ENCODE assay signal across 1 cellular context in the genomic region with DNA sequence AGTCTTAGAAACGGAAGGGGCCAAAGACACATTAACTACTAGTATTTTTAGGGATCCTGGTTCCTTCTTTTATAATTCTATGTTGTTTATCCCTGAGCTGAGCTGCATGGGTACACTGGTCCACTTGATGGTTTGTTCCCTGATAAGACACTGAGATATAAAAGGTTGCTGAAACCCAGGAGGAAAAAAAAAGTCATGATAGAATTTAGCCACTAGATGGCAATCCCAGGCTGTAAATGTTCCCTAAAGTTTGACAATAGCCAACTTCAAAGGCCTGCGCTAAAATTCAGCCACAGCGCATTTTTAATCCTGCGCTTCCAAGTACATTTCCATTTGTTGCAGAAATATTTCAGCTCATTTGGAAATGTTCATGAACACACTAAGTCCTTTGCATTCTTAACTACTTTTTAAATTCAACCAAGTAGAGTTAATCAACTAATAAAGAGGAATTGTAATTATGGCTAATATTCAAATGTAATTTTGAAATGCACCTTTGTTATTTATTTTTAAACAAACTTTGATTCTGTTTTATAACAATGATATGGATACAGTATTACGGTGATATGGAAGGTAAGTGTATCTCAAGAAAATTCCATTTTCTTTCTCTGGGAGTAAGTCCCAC.
TF ChIP-seq lines count a peak whose summit lies in the region.

No MANE protein-coding gene starts in this region.

TF ChIP-seq in GM23338, 12 proteins besides CTCF, POLR2A, EP300 and RAD21 (continued from another document):
- TF ChIP-seq, protein P1, sequence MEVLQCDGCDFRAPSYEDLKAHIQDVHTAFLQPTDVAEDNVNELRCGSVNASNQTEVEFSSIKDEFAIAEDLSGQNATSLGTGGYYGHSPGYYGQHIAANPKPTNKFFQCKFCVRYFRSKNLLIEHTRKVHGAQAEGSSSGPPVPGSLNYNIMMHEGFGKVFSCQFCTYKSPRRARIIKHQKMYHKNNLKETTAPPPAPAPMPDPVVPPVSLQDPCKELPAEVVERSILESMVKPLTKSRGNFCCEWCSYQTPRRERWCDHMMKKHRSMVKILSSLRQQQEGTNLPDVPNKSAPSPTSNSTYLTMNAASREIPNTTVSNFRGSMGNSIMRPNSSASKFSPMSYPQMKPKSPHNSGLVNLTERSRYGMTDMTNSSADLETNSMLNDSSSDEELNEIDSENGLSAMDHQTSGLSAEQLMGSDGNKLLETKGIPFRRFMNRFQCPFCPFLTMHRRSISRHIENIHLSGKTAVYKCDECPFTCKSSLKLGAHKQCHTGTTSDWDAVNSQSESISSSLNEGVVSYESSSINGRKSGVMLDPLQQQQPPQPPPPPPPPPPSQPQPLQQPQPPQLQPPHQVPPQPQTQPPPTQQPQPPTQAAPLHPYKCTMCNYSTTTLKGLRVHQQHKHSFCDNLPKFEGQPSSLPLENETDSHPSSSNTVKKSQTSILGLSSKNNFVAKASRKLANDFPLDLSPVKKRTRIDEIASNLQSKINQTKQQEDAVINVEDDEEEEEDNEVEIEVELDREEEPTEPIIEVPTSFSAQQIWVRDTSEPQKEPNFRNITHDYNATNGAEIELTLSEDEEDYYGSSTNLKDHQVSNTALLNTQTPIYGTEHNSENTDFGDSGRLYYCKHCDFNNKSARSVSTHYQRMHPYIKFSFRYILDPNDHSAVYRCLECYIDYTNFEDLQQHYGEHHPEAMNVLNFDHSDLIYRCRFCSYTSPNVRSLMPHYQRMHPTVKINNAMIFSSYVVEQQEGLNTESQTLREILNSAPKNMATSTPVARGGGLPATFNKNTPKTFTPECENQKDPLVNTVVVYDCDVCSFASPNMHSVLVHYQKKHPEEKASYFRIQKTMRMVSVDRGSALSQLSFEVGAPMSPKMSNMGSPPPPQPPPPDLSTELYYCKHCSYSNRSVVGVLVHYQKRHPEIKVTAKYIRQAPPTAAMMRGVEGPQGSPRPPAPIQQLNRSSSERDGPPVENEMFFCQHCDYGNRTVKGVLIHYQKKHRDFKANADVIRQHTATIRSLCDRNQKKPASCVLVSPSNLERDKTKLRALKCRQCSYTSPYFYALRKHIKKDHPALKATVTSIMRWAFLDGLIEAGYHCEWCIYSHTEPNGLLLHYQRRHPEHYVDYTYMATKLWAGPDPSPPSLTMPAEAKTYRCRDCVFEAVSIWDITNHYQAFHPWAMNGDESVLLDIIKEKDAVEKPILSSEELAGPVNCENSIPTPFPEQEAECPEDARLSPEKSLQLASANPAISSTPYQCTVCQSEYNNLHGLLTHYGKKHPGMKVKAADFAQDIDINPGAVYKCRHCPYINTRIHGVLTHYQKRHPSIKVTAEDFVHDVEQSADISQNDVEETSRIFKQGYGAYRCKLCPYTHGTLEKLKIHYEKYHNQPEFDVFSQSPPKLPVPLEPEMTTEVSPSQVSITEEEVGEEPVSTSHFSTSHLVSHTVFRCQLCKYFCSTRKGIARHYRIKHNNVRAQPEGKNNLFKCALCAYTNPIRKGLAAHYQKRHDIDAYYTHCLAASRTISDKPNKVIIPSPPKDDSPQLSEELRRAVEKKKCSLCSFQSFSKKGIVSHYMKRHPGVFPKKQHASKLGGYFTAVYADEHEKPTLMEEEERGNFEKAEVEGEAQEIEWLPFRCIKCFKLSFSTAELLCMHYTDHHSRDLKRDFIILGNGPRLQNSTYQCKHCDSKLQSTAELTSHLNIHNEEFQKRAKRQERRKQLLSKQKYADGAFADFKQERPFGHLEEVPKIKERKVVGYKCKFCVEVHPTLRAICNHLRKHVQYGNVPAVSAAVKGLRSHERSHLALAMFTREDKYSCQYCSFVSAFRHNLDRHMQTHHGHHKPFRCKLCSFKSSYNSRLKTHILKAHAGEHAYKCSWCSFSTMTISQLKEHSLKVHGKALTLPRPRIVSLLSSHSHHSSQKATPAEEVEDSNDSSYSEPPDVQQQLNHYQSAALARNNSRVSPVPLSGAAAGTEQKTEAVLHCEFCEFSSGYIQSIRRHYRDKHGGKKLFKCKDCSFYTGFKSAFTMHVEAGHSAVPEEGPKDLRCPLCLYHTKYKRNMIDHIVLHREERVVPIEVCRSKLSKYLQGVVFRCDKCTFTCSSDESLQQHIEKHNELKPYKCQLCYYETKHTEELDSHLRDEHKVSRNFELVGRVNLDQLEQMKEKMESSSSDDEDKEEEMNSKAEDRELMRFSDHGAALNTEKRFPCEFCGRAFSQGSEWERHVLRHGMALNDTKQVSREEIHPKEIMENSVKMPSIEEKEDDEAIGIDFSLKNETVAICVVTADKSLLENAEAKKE (CRISPR knock-in tag; IDR thresholded peaks at IDR 0.05) = no peak
- TF ChIP-seq EZH2phosphoT487 (IDR thresholded peaks at IDR 0.05; ENCODE audit: unreplicated experiment) (no peak), CREB1 (CRISPR knock-in tag; IDR thresholded peaks at IDR 0.05; ENCODE audit: low read depth) (no peak), NANOG (IDR thresholded peaks at IDR 0.05; ENCODE audit: borderline replicate concordance) (no peak), EZH2 (IDR thresholded peaks at IDR 0.05; ENCODE audit: low read depth, unreplicated experiment) (no peak), JUNB (IDR thresholded peaks at IDR 0.05; ENCODE audit: unreplicated experiment) (no peak)
